ENCODE assay signal across 8 cellular contexts in genomic region chr1:17405898-17406759, GRCh38. TPM values are rescaled to one million over a fixed set of nuclear protein-coding genes. Genes with fewer than 3 reads are reported as not detected.
DNase-seq lines count a peak whose midpoint lies in the region; ATAC-seq and TF ChIP-seq lines count a peak whose summit lies in the region.

No MANE protein-coding gene starts in this region.

- no peak overlapping the region for H3K4me2 ChIP-seq in DOHH2 (ENCODE audit: low read length)

- H3K27ac ChIP-seq in DOHH2 (ENCODE audit: low read depth, low read length) (no peak overlapping the region), adrenal gland (no peak overlapping the region)

- H3K4me3 ChIP-seq in DOHH2 (ENCODE audit: low read length) (no peak overlapping the region), adrenal gland (no peak overlapping the region)

- H3K27me3 ChIP-seq in DOHH2 (ENCODE audit: control insufficient read depth, low read length): no peaks in the 10 kb centered on the region
- H3K27me3 ChIP-seq in adrenal gland: no peaks in the 10 kb centered on the region

- 44 to 64% (median 53%) methylated on average over 5 to 15 of the region's 15 CpGs for WGBS in adrenal gland, 4 donors

- intact Hi-C loops in adrenal gland (cut with DNase I): loop anchor here in 1 of 2 donors (10.0 kb wide), 1 partner anchor 281 kb away; no protein-coding TSS in a partner anchor
- intact Hi-C loops in left cardiac atrium (cut with DNase I): loop anchor here (5.0 to 10.0 kb wide), 3 partner anchors 279 to 349 kb away; no protein-coding TSS in a partner anchor

- ATAC-seq in HG03342 (IDR thresholded peaks at IDR 0.05; ENCODE audit: unreplicated experiment): peak; percentile 64
- ATAC-seq in left cardiac atrium: peak; percentile 86 to 87
- no peak for ATAC-seq in GM18870 (IDR thresholded peaks at IDR 0.05; ENCODE audit: unreplicated experiment)
- ATAC-seq in GM18907 (IDR thresholded peaks at IDR 0.05; ENCODE audit: unreplicated experiment): no peak

- H3K9me3 ChIP-seq in DOHH2 (ENCODE audit: control insufficient read depth, insufficient read depth, low read length) (no peaks in the 10 kb centered on the region), adrenal gland (replicated peaks in 1 of 3) (no peaks in the 10 kb centered on the region)

- H3K4me1 ChIP-seq in DOHH2 (ENCODE audit: control insufficient read depth, low read length) (no peaks in the 10 kb centered on the region), adrenal gland (replicated peaks in 1 of 2) (no peaks in the 10 kb centered on the region)

- TF ChIP-seq POLR2A in adrenal gland (IDR thresholded peaks at IDR 0.05): no peak

- DNase-seq in RPMI7951 (ENCODE audit: low read depth) (peak; percentile 68), adrenal gland (peak; percentile 51 to 76 (median 60)), left cardiac atrium (peak; percentile 60), putamen (ENCODE audit: low spot score) (peak; percentile 30)

- no peaks in the 10 kb centered on the region for H3K79me2 ChIP-seq in DOHH2 (ENCODE audit: control insufficient read depth, low read length)

- no peaks in the 10 kb centered on the region for H3K9me2 ChIP-seq in DOHH2 (replicated peaks; ENCODE audit: control insufficient read depth, low read length)

- peaks cover 9% of the 10 kb centered on the region; the same call in 1 of the 2 replicates for H3F3A ChIP-seq in DOHH2 (ENCODE audit: control insufficient read depth, insufficient read depth)

- H4K20me1 ChIP-seq in DOHH2 (ENCODE audit: control insufficient read depth, insufficient read depth, low read depth, low read length): peaks cover 17% of the 10 kb centered on the region; the same call in 1 of the 2 replicates

- TF ChIP-seq CTCF in DOHH2 (IDR thresholded peaks at IDR 0.05; ENCODE audit: low read depth, low read length, poor library complexity, severe bottlenecking) (peak; percentile 78), adrenal gland (IDR thresholded peaks at IDR 0.05) (peak; percentile 45 to 67 (median 56))

- H3K36me3 ChIP-seq in DOHH2 (ENCODE audit: control insufficient read depth, low read length): peaks cover 48% of the 10 kb centered on the region
- peaks cover 0 to 33% of the 10 kb centered on the region in 2 donors for H3K36me3 ChIP-seq in adrenal gland (replicated peaks in 1 of 2)

RNA-seq across cellular contexts. Expression of gene RCC2, which starts 33.3 kb away (rescaled TPM):
- total RNA-seq in RPMI7951 (2014; rRNA removed; shearing (Covaris generic)): 60.7 and 61.9 TPM in 2 replicates
- total RNA-seq in adrenal gland: 10 to 100 TPM; 23.5 to 38.3 (median 30.7) TPM
- 10 to 100 TPM; 19.3 to 30.2 (median 26.7) TPM for polyA plus RNA-seq in adrenal gland
- 10 to 100 TPM; 15.6 to 20.8 TPM for total RNA-seq in left cardiac atrium

RNA-seq across cellular contexts. Expression of gene PADI6, which starts 34.1 kb away (rescaled TPM):
- total RNA-seq in RPMI7951 (2014; rRNA removed; shearing (Covaris generic)): not detected in 2 replicates
- total RNA-seq in adrenal gland: not detected
- polyA plus RNA-seq in adrenal gland: not detected
- not detected for total RNA-seq in left cardiac atrium

Comparison
In these comparisons a context has a peak if more than half of its experiments do, and no peak if none do; other contexts are left out.
1. ATAC-seq: peak in HG03342 (single experiment) and left cardiac atrium (2 of 2); none in GM18870 (single experiment) and GM18907 (single experiment).
2. Peak in every context shown above with its lines, with median percentiles within 50 percentile points of each other: DNase-seq.